ENCODE assay signal across 16 cellular contexts in the genomic region with DNA sequence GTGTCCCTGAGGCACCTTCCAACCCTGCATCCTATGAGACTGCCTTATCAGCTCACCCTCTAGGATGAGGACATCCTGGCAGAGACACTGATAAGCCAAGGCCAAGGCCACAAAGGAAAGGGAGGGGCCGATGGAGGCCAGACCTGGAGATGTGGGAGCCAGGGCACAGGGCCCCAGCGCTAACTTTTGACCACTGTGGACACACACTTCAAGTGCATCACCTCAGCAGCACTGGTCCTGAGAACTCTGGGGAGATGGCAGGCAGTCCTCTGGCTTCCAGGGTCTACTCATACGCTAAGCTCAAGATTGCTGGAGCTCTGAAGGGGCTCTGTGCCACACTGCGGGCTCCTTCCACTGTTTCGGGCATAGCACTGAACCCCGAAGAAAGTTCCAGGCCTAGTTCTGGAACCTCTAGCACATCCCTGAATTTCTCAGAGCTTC.
DNase-seq lines count a peak whose midpoint lies in the region; ATAC-seq and TF ChIP-seq lines count a peak whose summit lies in the region.
"Had no signal": no experiment of that assay in that cellular context is flagged by ENCODE, and none has a peak within 500 bp of the region (broad histone marks: within the 10 kb centered on the region; RNA-seq: fewer than 3 reads in every experiment).

No MANE protein-coding gene starts in this region.

- POLR2A ChIA-PET in IMR-90 (lab: Charles Lee; ENCODE audit: unreplicated experiment): no interaction called here
- POLR2A ChIA-PET in MCF 10A (lab: Yijun Ruan, JAX): interaction anchor here (0.6 kb wide), 1 partner anchor 13 kb away, joined by 3 read pairs; no protein-coding TSS in a partner anchor

- no peaks in the 10 kb centered on the region for H3K36me3 ChIP-seq in BLaER1
- H3K36me3 ChIP-seq in IMR-90 (ENCODE audit: control insufficient read depth, insufficient read depth, low read length): no peaks in the 10 kb centered on the region
- H3K36me3 ChIP-seq in esophagus muscularis mucosa: no peaks in the 10 kb centered on the region
- H3K36me3 ChIP-seq: suprapubic skin had no signal

- TF ChIP-seq EP300 in esophagus muscularis mucosa (IDR thresholded peaks at IDR 0.05): no peak

- H2BK5ac ChIP-seq in IMR-90 (ENCODE audit: low read depth, low read length, poor library complexity, severe bottlenecking): no peak overlapping the region

- H2BK20ac ChIP-seq in IMR-90 (ENCODE audit: low read depth, low read length): no peak overlapping the region

- peak overlapping the region; percentile 78 for H2AK9ac ChIP-seq in IMR-90 (replicated peaks; ENCODE audit: low read depth, low read length, poor library complexity)

- whole genome bisulfite sequencing in IMR-90 (ENCODE audit: extremely low coverage in 2 of 2, insufficient read length in 1 of 2), 2 experiments: 100% methylated on average over 4 of the region's 6 CpGs; no CpG with 5 or more reads in 1 of the 2 experiments
- WGBS in esophagus muscularis mucosa: 95% methylated on average over 3 of the region's 6 CpGs

- H4K8ac ChIP-seq in IMR-90 (ENCODE audit: low read depth in 2 of 2, low read length in 2 of 2): no peak overlapping the region

- H3K9me3 Mint-ChIP-seq in osteocyte (ENCODE audit: unreplicated experiment) (no peaks in the 10 kb centered on the region), MCF 10A (ENCODE audit: unreplicated experiment) (peaks cover 6% of the 10 kb centered on the region)
- H3K9me3 Mint-ChIP-seq: CD8-positive, alpha-beta T cell had no signal

- peak overlapping the region; percentile 97 for H3K4me2 ChIP-seq in BLaER1
- H3K4me2 ChIP-seq in IMR-90 (ENCODE audit: low read depth, low read length): no peak overlapping the region
- H3K4me2 ChIP-seq: KMS-11 had no signal

- H3K14ac ChIP-seq in IMR-90 (replicated peaks; ENCODE audit: low read depth, low read length): no peak overlapping the region

- H3K4me1 ChIP-seq in BLaER1 (peaks cover 98% of the 10 kb centered on the region), IMR-90 (ENCODE audit: control insufficient read depth, insufficient read depth, low read length) (no peaks in the 10 kb centered on the region), esophagus muscularis mucosa (peaks cover 19 to 41% (median 36%) of the 10 kb centered on the region in 4 donors)

- H3K4me1 Mint-ChIP-seq in osteocyte (ENCODE audit: unreplicated experiment): peaks cover 6% of the 10 kb centered on the region
- H3K4me1 Mint-ChIP-seq in MCF 10A (ENCODE audit: insufficient read depth, unreplicated experiment): no peaks in the 10 kb centered on the region

- intact Hi-C loops in IMR-90 (cut with micrococcal nuclease) (no loop called here), esophagus muscularis mucosa (cut with DNase I) (loop anchor here (5.0 kb wide), 1 partner anchor 91 kb away; no protein-coding TSS in a partner anchor), MCF 10A (cut with micrococcal nuclease) (no loop called here)

- H3K9ac ChIP-seq in BLaER1: peak overlapping the region; percentile 69
- no peak overlapping the region for H3K9ac ChIP-seq in IMR-90 (ENCODE audit: low read depth, low read length)
- H3K9ac ChIP-seq: KMS-11 had no signal

- CTCF ChIA-PET in IMR-90 (lab: Yijun Ruan, JAX) (no interaction called here), MCF 10A (lab: Yijun Ruan, JAX) (interaction anchor here (0.5 to 1.1 kb wide), 3 partner anchors 11 to 71 kb away, joined by 3 to 6 read pairs (median 3); no protein-coding TSS in a partner anchor)

- in situ Hi-C loops in IMR-90 (cut with MboI; ENCODE audit: low sequenced_read_pairs): no loop called here

- TF ChIP-seq RAD21 in IMR-90 (IDR thresholded peaks at IDR 0.05; ENCODE audit: low read length): no peak

- no peak overlapping the region for H2AFZ ChIP-seq in IMR-90 (replicated peaks; ENCODE audit: low read length, poor library complexity)

- dilution Hi-C loops in IMR-90 (cut with HindIII; ENCODE audit: low sequenced_read_pairs, unreplicated experiment): no loop called here

- H2AK5ac ChIP-seq in IMR-90 (ENCODE audit: low read depth, low read length): no peak overlapping the region

- H4K20me1 ChIP-seq in BLaER1 (no peaks in the 10 kb centered on the region), IMR-90 (ENCODE audit: insufficient read depth, low read length) (no peaks in the 10 kb centered on the region)

- H3K9me1 ChIP-seq in IMR-90 (ENCODE audit: insufficient read depth, low read length): no peaks in the 10 kb centered on the region

- ATAC-seq in IMR-90 (ENCODE audit: low read depth) (no peak), GM19452 (IDR thresholded peaks at IDR 0.05; ENCODE audit: unreplicated experiment) (no peak)
- ATAC-seq: activated CD4-positive, alpha-beta T cell treated with anti-CD3 and anti-CD28 coated beads for 36 hours; CD8-positive, alpha-beta T cell had no signal

- no peak overlapping the region for H3K4ac ChIP-seq in IMR-90 (ENCODE audit: low read depth, low read length)

- no peaks in the 10 kb centered on the region for H3K9me3 ChIP-seq in BLaER1
- H3K9me3 ChIP-seq in IMR-90 (ENCODE audit: control insufficient read depth, insufficient read depth, low read length): no peaks in the 10 kb centered on the region
- H3K9me3 ChIP-seq in esophagus muscularis mucosa: no peaks in the 10 kb centered on the region
- H3K9me3 ChIP-seq: suprapubic skin had no signal

- TF ChIP-seq CTCF in IMR-90 (conservative IDR thresholded peaks at IDR 0.05; ENCODE audit: low read depth, low read length) (no peak), esophagus muscularis mucosa (IDR thresholded peaks at IDR 0.05) (no peak), osteocyte (IDR thresholded peaks at IDR 0.05) (no peak), MCF 10A (IDR thresholded peaks at IDR 0.05; ENCODE audit: unreplicated experiment) (no peak)

- H3K36me3 Mint-ChIP-seq in osteocyte (ENCODE audit: unreplicated experiment) (no peaks in the 10 kb centered on the region), MCF 10A (ENCODE audit: insufficient read depth, unreplicated experiment) (peaks cover 4% of the 10 kb centered on the region)
- H3K36me3 Mint-ChIP-seq: activated naive CD8-positive, alpha-beta T cell; CD8-positive, alpha-beta T cell had no signal

- H3K4me3 ChIP-seq in BLaER1: 0 out of 2 replicates have a peak overlapping the region, but pooled peaks have one; percentile 8
- H3K4me3 ChIP-seq in IMR-90 (ENCODE audit: insufficient read depth, low read depth, low read length): no peak overlapping the region
- H3K4me3 ChIP-seq in esophagus muscularis mucosa: no peak overlapping the region
- H3K4me3 ChIP-seq: suprapubic skin had no signal

- H3K18ac ChIP-seq in IMR-90 (ENCODE audit: low read depth, low read length): no peak overlapping the region

- H3K27me3 Mint-ChIP-seq in osteocyte (ENCODE audit: unreplicated experiment) (peaks cover 7% of the 10 kb centered on the region), MCF 10A (ENCODE audit: insufficient read depth, unreplicated experiment) (no peaks in the 10 kb centered on the region)

- no peak overlapping the region for H4K5ac ChIP-seq in IMR-90 (ENCODE audit: low read depth, low read length)

- no peak overlapping the region for H4K91ac ChIP-seq in IMR-90 (ENCODE audit: insufficient read depth, low read depth, low read length)

- no peaks in the 10 kb centered on the region for H3K27me3 ChIP-seq in BLaER1
- H3K27me3 ChIP-seq in IMR-90 (ENCODE audit: control insufficient read depth, insufficient read depth, low read length): no peaks in the 10 kb centered on the region
- H3K27me3 ChIP-seq in esophagus muscularis mucosa: no peaks in the 10 kb centered on the region
- H3K27me3 ChIP-seq: suprapubic skin had no signal

- no peak overlapping the region for H3K4me3 Mint-ChIP-seq in osteocyte (ENCODE audit: unreplicated experiment)
- H3K4me3 Mint-ChIP-seq in MCF 10A (ENCODE audit: unreplicated experiment): no peak overlapping the region
- H3K4me3 Mint-ChIP-seq: activated CD4-positive, alpha-beta T cell treated with anti-CD3 and anti-CD28 coated beads for 36 hours; activated naive CD8-positive, alpha-beta T cell; CD8-positive, alpha-beta T cell had no signal

- no peak overlapping the region for H3K23ac ChIP-seq in IMR-90 (ENCODE audit: low read depth, low read length)

- H2BK120ac ChIP-seq in IMR-90 (ENCODE audit: low read depth, low read length): no peak overlapping the region

- no peaks in the 10 kb centered on the region for H3K79me1 ChIP-seq in IMR-90 (ENCODE audit: low read depth in 1 of 2, low read length in 2 of 2)

- BruUV-seq in IMR-90 (replicated peaks; lab: Mats Ljungman, UMichigan) (no TSS peak), MCF 10A (replicated peaks; lab: Mats Ljungman, UMichigan) (no TSS peak)

- H3K27ac ChIP-seq in BLaER1 (peak overlapping the region; percentile 86), IMR-90 (ENCODE audit: insufficient read depth, low read length) (no peak overlapping the region), esophagus muscularis mucosa (replicated peaks in 1 of 4) (peak overlapping the region; percentile 75 to 83 (median 80))
- H3K27ac ChIP-seq: KMS-11, suprapubic skin had no signal

- TF ChIP-seq POLR2A in IMR-90 (IDR thresholded peaks at IDR 0.05; ENCODE audit: low read depth, low read length) (no peak), esophagus muscularis mucosa (IDR thresholded peaks at IDR 0.05; ENCODE audit: low read depth) (no peak)

- DNase-seq in IMR-90 (no peak), esophagus muscularis mucosa (ENCODE audit: extremely low spot score) (no peak), osteocyte (ENCODE audit: extremely low spot score, unreplicated experiment) (peak; percentile 64), SKM-1 treated with dmso at 0.1 percent for 144 hours (lab: John Stamatoyannopoulos, UW; ENCODE audit: unreplicated experiment) (no peak), MCF 10A (ENCODE audit: unreplicated experiment) (no peak)
- DNase-seq: activated CD4-positive, alpha-beta T cell treated with anti-CD3 and anti-CD28 coated beads for 36 hours; CD8-positive, alpha-beta T cell; DMS79 treated with DMSO at 0.1 percent for 48 hours; effector memory CD4-positive, alpha-beta T cell; MV-4-11; NCI-H1930 had no signal

- no peak overlapping the region for H2BK15ac ChIP-seq in IMR-90 (ENCODE audit: low read depth, low read length)

- H3K56ac ChIP-seq in IMR-90 (ENCODE audit: extremely low read depth, insufficient read depth, low read length): no peak overlapping the region

- H3K27ac Mint-ChIP-seq in osteocyte (ENCODE audit: unreplicated experiment) (no peak overlapping the region), MCF 10A (ENCODE audit: low read depth, unreplicated experiment) (no peak overlapping the region)
- H3K27ac Mint-ChIP-seq: CD8-positive, alpha-beta T cell had no signal

TF ChIP-seq in IMR-90, 13 proteins besides CTCF, POLR2A, EP300 and RAD21 (continues in another document):
- TF ChIP-seq MAFK (IDR thresholded peaks at IDR 0.05; ENCODE audit: low read depth, low read length) (no peak), CHD1 (IDR thresholded peaks at IDR 0.05; ENCODE audit: low read depth, low read length) (no peak), USF2 (IDR thresholded peaks at IDR 0.05; ENCODE audit: low read depth, low read length) (no peak), BHLHE40 (IDR thresholded peaks at IDR 0.05; ENCODE audit: low read depth, low read length) (no peak)
